In genomic region chr1:26277719-26278118, GRCh38 we compare ENCODE assay signal across 8 cellular contexts. TPM values are rescaled to one million over a fixed set of nuclear protein-coding genes. Genes with fewer than 3 reads are reported as not detected.
A peak's percentile ranks its signal among the peaks of the same experiment; 100 is the strongest.
DNase-seq lines count a peak whose midpoint lies in the region; ATAC-seq and TF ChIP-seq lines count a peak whose summit lies in the region.
"Had no signal": no experiment of that assay in that cellular context is flagged by ENCODE, and none has a peak within 500 bp of the region (broad histone marks: within the 10 kb centered on the region; RNA-seq: fewer than 3 reads in every experiment).

No MANE protein-coding gene starts in this region.

- POLR2A ChIA-PET in activated CD4-positive, alpha-beta memory T cell treated with anti-CD3 and anti-CD28 coated beads, Interleukin-2, amount 10 ng/mL, durations not matched to agents 7 days and 5 days (lab: Charles Lee): interaction anchor here (1.0 to 19.9 kb wide), 8 partner anchors 10 to 194 kb away, joined by 3 to 1302 read pairs (median 19); partner anchors contain the start of genes CD52, CEP85, DHDDS and UBXN11

- H3K4me1 ChIP-seq in gastroesophageal sphincter: peaks cover 0 to 72% (median 49%) of the 10 kb centered on the region in 3 donors

- H3K27ac ChIP-seq in HL-60 (replicated peaks): peak overlapping the region; percentile 88
- H3K27ac ChIP-seq in gastroesophageal sphincter: peak overlapping the region in 3 of 4 donors; percentile 95 to 97 (median 95)

- 75% methylated on average over 1 of the region's 1 CpG; no CpG with 5 or more reads in 1 of the 2 donors for WGBS in gastroesophageal sphincter (ENCODE audit: low coverage in 1 of 2), 2 donors

- no peaks in the 10 kb centered on the region for H3K27me3 Mint-ChIP-seq in activated CD4-positive, alpha-beta memory T cell treated with anti-CD3 and anti-CD28 coated beads, Interleukin-2, amount 10 ng/mL, durations not matched to agents 7 days and 5 days
- H3K27me3 Mint-ChIP-seq in stimulated activated memory B cell treated with anti-CD40 and anti-IgM and Interleukin-4, amounts not matched to agents 10 μg/mL and 1 μg/mL and 100 μg/mL, for 72 hours: no peaks in the 10 kb centered on the region

- H3K36me3 ChIP-seq in gastroesophageal sphincter: peaks cover 0 to 6% of the 10 kb centered on the region in 2 donors

- DNase-seq in HL-60 (ENCODE audit: low read depth in 1 of 2, low spot score in 1 of 2): no peak
- no peak for DNase-seq in activated CD4-positive, alpha-beta memory T cell treated with anti-CD3 and anti-CD28 coated beads, Interleukin-2, amount 10 ng/mL, durations not matched to agents 7 days and 5 days
- no peak for DNase-seq in DMS114 treated with DMSO at 0.1 percent for 48 hours (lab: John Stamatoyannopoulos, UW; ENCODE audit: unreplicated experiment)
- no peak for DNase-seq in NCI-H1417 treated with DMSO at 0.1 percent for 48 hours (lab: John Stamatoyannopoulos, UW)
- DNase-seq: NCI-H2081 had no signal

- H3K9me3 Mint-ChIP-seq in activated CD4-positive, alpha-beta memory T cell treated with anti-CD3 and anti-CD28 coated beads, Interleukin-2, amount 10 ng/mL, durations not matched to agents 7 days and 5 days: no peaks in the 10 kb centered on the region
- H3K9me3 Mint-ChIP-seq in stimulated activated memory B cell treated with anti-CD40 and anti-IgM and Interleukin-4, amounts not matched to agents 10 μg/mL and 1 μg/mL and 100 μg/mL, for 72 hours: no peaks in the 10 kb centered on the region

- H3K4me3 ChIP-seq in HL-60 (replicated peaks; ENCODE audit: insufficient read depth, low read length) (no peak overlapping the region), gastroesophageal sphincter (no peak overlapping the region)

- TF ChIP-seq EP300 in gastroesophageal sphincter (IDR thresholded peaks at IDR 0.05): no peak

- H3K27me3 ChIP-seq in HL-60 (ENCODE audit: insufficient read depth, poor library complexity, severe bottlenecking) (no peaks in the 10 kb centered on the region), gastroesophageal sphincter (no peaks in the 10 kb centered on the region)

- H3K4me1 Mint-ChIP-seq in activated CD4-positive, alpha-beta memory T cell treated with anti-CD3 and anti-CD28 coated beads, Interleukin-2, amount 10 ng/mL, durations not matched to agents 7 days and 5 days: peaks cover 74% of the 10 kb centered on the region
- H3K4me1 Mint-ChIP-seq in stimulated activated memory B cell treated with anti-CD40 and anti-IgM and Interleukin-4, amounts not matched to agents 10 μg/mL and 1 μg/mL and 100 μg/mL, for 72 hours: peaks cover 74% of the 10 kb centered on the region

- ATAC-seq in gastroesophageal sphincter: no peak
- ATAC-seq in stimulated activated memory B cell treated with anti-CD40 and anti-IgM and Interleukin-4, amounts not matched to agents 10 μg/mL and 1 μg/mL and 100 μg/mL, for 72 hours: no peak
- ATAC-seq in GM19455 (IDR thresholded peaks at IDR 0.05; ENCODE audit: unreplicated experiment): no peak

- peaks cover 80% of the 10 kb centered on the region for H3K36me3 Mint-ChIP-seq in activated CD4-positive, alpha-beta memory T cell treated with anti-CD3 and anti-CD28 coated beads, Interleukin-2, amount 10 ng/mL, durations not matched to agents 7 days and 5 days (ENCODE audit: low read depth)
- peaks cover 42% of the 10 kb centered on the region for H3K36me3 Mint-ChIP-seq in stimulated activated memory B cell treated with anti-CD40 and anti-IgM and Interleukin-4, amounts not matched to agents 10 μg/mL and 1 μg/mL and 100 μg/mL, for 72 hours

- H3K27ac Mint-ChIP-seq in activated CD4-positive, alpha-beta memory T cell treated with anti-CD3 and anti-CD28 coated beads, Interleukin-2, amount 10 ng/mL, durations not matched to agents 7 days and 5 days: peak overlapping the region; percentile 84
- peak overlapping the region; percentile 77 for H3K27ac Mint-ChIP-seq in stimulated activated memory B cell treated with anti-CD40 and anti-IgM and Interleukin-4, amounts not matched to agents 10 μg/mL and 1 μg/mL and 100 μg/mL, for 72 hours

- TF ChIP-seq POLR2A in gastroesophageal sphincter (IDR thresholded peaks at IDR 0.05): no peak

- no peak overlapping the region for H3K4me3 Mint-ChIP-seq in activated CD4-positive, alpha-beta memory T cell treated with anti-CD3 and anti-CD28 coated beads, Interleukin-2, amount 10 ng/mL, durations not matched to agents 7 days and 5 days
- no peak overlapping the region for H3K4me3 Mint-ChIP-seq in stimulated activated memory B cell treated with anti-CD40 and anti-IgM and Interleukin-4, amounts not matched to agents 10 μg/mL and 1 μg/mL and 100 μg/mL, for 72 hours

- H3K9me3 ChIP-seq in gastroesophageal sphincter: no peaks in the 10 kb centered on the region

- CTCF ChIA-PET in activated CD4-positive, alpha-beta memory T cell treated with anti-CD3 and anti-CD28 coated beads, Interleukin-2, amount 10 ng/mL, durations not matched to agents 7 days and 5 days (lab: Charles Lee): interaction anchor here (1.1 to 17.9 kb wide), 9 partner anchors 10 to 139 kb away, joined by 3 to 883 read pairs (median 13); partner anchors contain the start of genes CD52, CEP85, UBXN11 and ZNF593

- TF ChIP-seq CTCF in HL-60 (IDR thresholded peaks at IDR 0.05; ENCODE audit: insufficient read depth, low read length) (no peak), gastroesophageal sphincter (IDR thresholded peaks at IDR 0.05) (no peak)

RNA-seq across cellular contexts. Expression of gene SH3BGRL3, which starts 2.2 kb away (rescaled TPM):
- 100 to 1,000 TPM; 662 to 665 TPM for total RNA-seq in activated CD4-positive, alpha-beta memory T cell treated with anti-CD3 and anti-CD28 coated beads, Interleukin-2, amount 10 ng/mL, durations not matched to agents 7 days and 5 days
- total RNA-seq in gastroesophageal sphincter: 10 to 100 TPM; 31.6 to 60.2 (median 44.0) TPM

RNA-seq across cellular contexts. Expression of gene UBXN11, which starts 28.7 kb away (rescaled TPM):
- total RNA-seq in activated CD4-positive, alpha-beta memory T cell treated with anti-CD3 and anti-CD28 coated beads, Interleukin-2, amount 10 ng/mL, durations not matched to agents 7 days and 5 days: 10 to 100 TPM; 46.9 to 49.9 TPM
- 10 to 100 TPM in 2 of 4 donors, 1 to 10 TPM in 2; 3.7 to 12.1 (median 10.5) TPM for total RNA-seq in gastroesophageal sphincter

RNA-seq across cellular contexts. Expression of gene CD52, which starts 40.0 kb away (rescaled TPM):
- total RNA-seq in activated CD4-positive, alpha-beta memory T cell treated with anti-CD3 and anti-CD28 coated beads, Interleukin-2, amount 10 ng/mL, durations not matched to agents 7 days and 5 days: 1,000 to 10,000 TPM; 1,572 to 1,591 TPM
- total RNA-seq in gastroesophageal sphincter: 1 to 10 TPM in 3 of 4 donors, not detected in 1; 1.8 to 2.7 (median 2.2) TPM

RNA-seq across cellular contexts. Expression of gene CEP85, which starts 43.7 kb away (rescaled TPM):
- total RNA-seq in activated CD4-positive, alpha-beta memory T cell treated with anti-CD3 and anti-CD28 coated beads, Interleukin-2, amount 10 ng/mL, durations not matched to agents 7 days and 5 days: 10 to 100 TPM; 35.5 to 37.7 TPM
- total RNA-seq in gastroesophageal sphincter: 1 to 10 TPM; 1.3 to 6.8 (median 4.7) TPM

Comparison
In these comparisons a context has a peak if more than half of its experiments do, and no peak if none do; other contexts are left out.
1. RNA of gene SH3BGRL3, which starts 2.2 kb away (total RNA-seq): 662 to 665 TPM in activated CD4-positive, alpha-beta memory T cell treated with anti-CD3 and anti-CD28 coated beads, Interleukin-2, amount 10 ng/mL, durations not matched to agents 7 days and 5 days; 31.6 to 60.2 TPM in gastroesophageal sphincter; every median in the first group is over 10 times any median in the second.
2. RNA of gene CD52, which starts 40.0 kb away (total RNA-seq): 1,572 to 1,591 TPM in activated CD4-positive, alpha-beta memory T cell treated with anti-CD3 and anti-CD28 coated beads, Interleukin-2, amount 10 ng/mL, durations not matched to agents 7 days and 5 days; 1.8 to 2.7 TPM in gastroesophageal sphincter; every median in the first group is over 100 times any median in the second.